27 cellular contexts compared by ENCODE assay signal in the genomic region with DNA sequence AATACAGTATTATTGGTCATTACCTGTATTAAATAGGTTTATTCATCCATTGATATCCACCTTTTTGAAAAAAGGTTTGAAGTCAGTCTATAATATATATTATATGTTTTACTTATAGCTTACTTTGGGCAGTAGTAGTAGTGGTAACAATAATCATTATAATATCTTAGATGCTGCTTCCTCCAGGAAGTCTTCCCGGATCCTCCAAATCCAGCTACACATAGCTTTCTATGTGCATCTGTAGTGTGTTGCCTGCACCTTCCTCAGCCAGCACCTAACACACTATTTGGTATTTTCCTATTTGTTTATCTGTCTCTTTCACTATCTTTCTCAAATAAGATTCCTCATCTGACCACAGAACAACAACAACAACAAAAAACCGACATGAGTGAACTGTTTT.
"Had no signal": no experiment of that assay in that cellular context is flagged by ENCODE, and none has a peak within 500 bp of the region (broad histone marks: within the 10 kb centered on the region; RNA-seq: fewer than 3 reads in every experiment).

No MANE protein-coding gene starts in this region.

- H3K36me3 Mint-ChIP-seq: natural killer cell treated with Interleukin-12 subunit alpha and Interleukin-12 subunit beta and Interleukin-15 and Interleukin-18, amount 100 ng/mL, for 72 hours; stimulated activated effector memory CD8-positive, alpha-beta T cell treated with anti-CD3 and anti-CD28 coated beads, Interleukin-12 subunit alpha, Interleukin-12 subunit beta, amount 100 ng/mL, for 72 hours had no signal

- DNase-seq: islet precursor cell; left ventricle myocardium inferior; mesendoderm; midbrain; mucosa of descending colon; naive thymus-derived CD4-positive, alpha-beta T cell; nucleus accumbens; pancreas; posterior cingulate gyrus; retina; right cardiac atrium; spleen; stimulated activated CD4-positive, alpha-beta T cell treated with anti-CD3 and anti-CD28 coated beads, Interleukin-4, amount 100 ng/mL, for 24 hours; stimulated activated naive CD4-positive, alpha-beta T cell; tibial artery; trophoblast cell; upper lobe of right lung had no signal

- H3K79me2 ChIP-seq: hepatocyte had no signal

- H2AFZ ChIP-seq: hepatocyte had no signal

- H3K9me3 ChIP-seq: left ventricle myocardium inferior, mucosa of descending colon, pancreas, prostate gland, spleen, suprapubic skin, thoracic aorta, tibial artery, upper lobe of right lung had no signal

- H3K27ac Mint-ChIP-seq: naive thymus-derived CD4-positive, alpha-beta T cell; natural killer cell treated with Interleukin-12 subunit alpha and Interleukin-12 subunit beta and Interleukin-15 and Interleukin-18, amount 100 ng/mL, for 72 hours; stimulated activated effector memory CD8-positive, alpha-beta T cell treated with anti-CD3 and anti-CD28 coated beads, Interleukin-12 subunit alpha, Interleukin-12 subunit beta, amount 100 ng/mL, for 72 hours; stimulated activated naive CD8-positive, alpha-beta T cell treated with anti-CD3 and anti-CD28 coated beads, Interleukin-15, Interleukin-2, amounts not matched to agents 100 ng/mL and 50 ng/mL, for 24 hours had no signal

- H3K4me3 ChIP-seq: hepatocyte, left ventricle myocardium inferior, lung, mucosa of descending colon, pancreas, prostate gland, skin epidermis, spleen, suprapubic skin, thoracic aorta, tibial artery, upper lobe of right lung had no signal

- H3K27me3 Mint-ChIP-seq: naive thymus-derived CD4-positive, alpha-beta T cell; natural killer cell treated with Interleukin-12 subunit alpha and Interleukin-12 subunit beta and Interleukin-15 and Interleukin-18, amount 100 ng/mL, for 72 hours; stimulated activated naive CD8-positive, alpha-beta T cell treated with anti-CD3 and anti-CD28 coated beads, Interleukin-15, Interleukin-2, amounts not matched to agents 100 ng/mL and 50 ng/mL, for 24 hours had no signal

- H3K27me3 ChIP-seq: pancreas, spleen, suprapubic skin, tibial artery, upper lobe of right lung had no signal

- H3K4me1 ChIP-seq: pancreas, prostate gland had no signal

- ATAC-seq: mucosa of descending colon; naive thymus-derived CD4-positive, alpha-beta T cell; natural killer cell treated with Interleukin-12 subunit alpha and Interleukin-12 subunit beta and Interleukin-15 and Interleukin-18, amount 100 ng/mL, for 72 hours; pancreas; right cardiac atrium; sciatic nerve; stimulated activated effector memory CD8-positive, alpha-beta T cell treated with anti-CD3 and anti-CD28 coated beads, Interleukin-12 subunit alpha, Interleukin-12 subunit beta, amount 100 ng/mL, for 72 hours; upper lobe of right lung had no signal

- H3K4me3 Mint-ChIP-seq: natural killer cell treated with Interleukin-12 subunit alpha and Interleukin-12 subunit beta and Interleukin-15 and Interleukin-18, amount 100 ng/mL, for 72 hours; stimulated activated effector memory CD8-positive, alpha-beta T cell treated with anti-CD3 and anti-CD28 coated beads, Interleukin-12 subunit alpha, Interleukin-12 subunit beta, amount 100 ng/mL, for 72 hours; stimulated activated naive CD8-positive, alpha-beta T cell treated with anti-CD3 and anti-CD28 coated beads, Interleukin-15, Interleukin-2, amounts not matched to agents 100 ng/mL and 50 ng/mL, for 24 hours had no signal

- H3K4me2 ChIP-seq: hepatocyte had no signal

- H3K36me3 ChIP-seq: left ventricle myocardium inferior, pancreas, prostate gland, suprapubic skin, thoracic aorta, tibial artery, upper lobe of right lung had no signal

- H3K27ac ChIP-seq: hepatocyte, left ventricle myocardium inferior, pancreas, prostate gland, skin epidermis, spleen, suprapubic skin, thoracic aorta, tibial artery, upper lobe of right lung had no signal
